Comparison of ENCODE assay signal across 1 cellular context in genomic region chr17:41738077-41738800, GRCh38.
TF ChIP-seq lines count a peak whose summit lies in the region.

No MANE protein-coding gene starts in this region.

TF ChIP-seq in K562, 482 proteins besides CTCF, POLR2A, EP300 and RAD21 (continued from another document and continues in another):
- no peak for TF ChIP-seq RNF219 (CRISPR knock-in tag; IDR thresholded peaks at IDR 0.05)
- no peak for TF ChIP-seq NCOA1 (IDR thresholded peaks at IDR 0.05; ENCODE audit: low read depth)
- no peak for TF ChIP-seq ZNF146 (CRISPR knock-in tag; IDR thresholded peaks at IDR 0.05; ENCODE audit: unreplicated experiment)
- no peak for TF ChIP-seq NFE2L1 (tag; IDR thresholded peaks at IDR 0.05; ENCODE audit: borderline replicate concordance, low read depth)
- peak; percentile 78; the same call in 1 of the 2 replicates for TF ChIP-seq KAT8 (IDR thresholded peaks at IDR 0.05; ENCODE audit: low read depth)
- TF ChIP-seq COPS2 (conservative IDR thresholded peaks at IDR 0.05) = no peak
- TF ChIP-seq ZNF384 (IDR thresholded peaks at IDR 0.05; ENCODE audit: low read depth, low read length) = no peak
- no peak for TF ChIP-seq HNRNPK (IDR thresholded peaks at IDR 0.05; ENCODE audit: low read depth, low read length, poor library complexity, severe bottlenecking)
- TF ChIP-seq POLR3G (IDR thresholded peaks at IDR 0.05; ENCODE audit: extremely low read depth, insufficient read length, insufficient replicate concordance) = no peak
- no peak for TF ChIP-seq FUS (optimal IDR thresholded peaks at IDR 0.05; ENCODE audit: low read depth, low read length)
- TF ChIP-seq FIP1L1 (IDR thresholded peaks at IDR 0.05; ENCODE audit: low read depth, low read length, poor library complexity, severe bottlenecking) = no peak
- no peak for TF ChIP-seq ZNF764 (CRISPR knock-in tag; IDR thresholded peaks at IDR 0.05; ENCODE audit: low read depth)
- TF ChIP-seq STAT6 (CRISPR knock-in tag; IDR thresholded peaks at IDR 0.05) = no peak
- TF ChIP-seq SMAD4 (CRISPR knock-in tag; conservative IDR thresholded peaks at IDR 0.05) = peak; percentile 89
- no peak for TF ChIP-seq PHF21A (IDR thresholded peaks at IDR 0.05; ENCODE audit: borderline replicate concordance, low read depth)
- no peak for TF ChIP-seq ZFP30 (CRISPR knock-in tag; IDR thresholded peaks at IDR 0.05; ENCODE audit: borderline replicate concordance)
- no peak for TF ChIP-seq MED1 (CRISPR knock-in tag; IDR thresholded peaks at IDR 0.05; ENCODE audit: borderline replicate concordance)
- no peak for TF ChIP-seq GTF2B (IDR thresholded peaks at IDR 0.05; ENCODE audit: extremely low read depth, insufficient read length)
- TF ChIP-seq BRF1 (IDR thresholded peaks at IDR 0.05; ENCODE audit: borderline replicate concordance, extremely low read depth, insufficient read length) = no peak
- no peak for TF ChIP-seq NR2C2 (CRISPR knock-in tag; IDR thresholded peaks at IDR 0.05)
- TF ChIP-seq NR2C2 (tag; IDR thresholded peaks at IDR 0.05) = no peak
- 0 out of 2 replicates have a peak, but pooled peaks have one; percentile 28 for TF ChIP-seq ZFX (CRISPR knock-in tag; IDR thresholded peaks at IDR 0.05)
- no peak for TF ChIP-seq MIER1 (IDR thresholded peaks at IDR 0.05; ENCODE audit: low read depth)
- no peak for TF ChIP-seq HBP1 (CRISPR knock-in tag; IDR thresholded peaks at IDR 0.05)
- peak; percentile 69; the same call in 1 of the 2 replicates for TF ChIP-seq DDX20 (tag; IDR thresholded peaks at IDR 0.05; ENCODE audit: low read depth)
- no peak for TF ChIP-seq MLLT1 (IDR thresholded peaks at IDR 0.05)
- TF ChIP-seq ZBTB5 (IDR thresholded peaks at IDR 0.05) = no peak
- peak; percentile 94 for TF ChIP-seq MAX (CRISPR knock-in tag; IDR thresholded peaks at IDR 0.05)
- no peak for TF ChIP-seq CEBPB (tag; IDR thresholded peaks at IDR 0.05)
- no peak for TF ChIP-seq GABPB2 (CRISPR knock-in tag; conservative IDR thresholded peaks at IDR 0.05)
- TF ChIP-seq ZNF134 (CRISPR knock-in tag; conservative IDR thresholded peaks at IDR 0.05) = peak; percentile 71
- TF ChIP-seq SNIP1 (IDR thresholded peaks at IDR 0.05; ENCODE audit: low read depth) = no peak
- TF ChIP-seq JUN (IDR thresholded peaks at IDR 0.05; ENCODE audit: borderline replicate concordance, low read depth, low read length) = 0 out of 2 replicates have a peak, but pooled peaks have one; percentile 36
- no peak for TF ChIP-seq JUN (CRISPR knock-in tag; IDR thresholded peaks at IDR 0.05; ENCODE audit: borderline replicate concordance)
- TF ChIP-seq ZNF354B (CRISPR knock-in tag; IDR thresholded peaks at IDR 0.05) = no peak
- TF ChIP-seq MAZ (CRISPR knock-in tag; conservative IDR thresholded peaks at IDR 0.05 in 1 of 2, IDR thresholded peaks at IDR 0.05 in 1 of 2) = peak; percentile 76 to 78
- no peak for TF ChIP-seq EWSR1 (IDR thresholded peaks at IDR 0.05; ENCODE audit: borderline replicate concordance, low read depth, partially characterized antibody)
- TF ChIP-seq TGIF2 (CRISPR knock-in tag; IDR thresholded peaks at IDR 0.05) = no peak
- 0 out of 2 replicates have a peak, but pooled peaks have one; percentile 13 for TF ChIP-seq BCOR (IDR thresholded peaks at IDR 0.05)
- TF ChIP-seq SMARCE1 (IDR thresholded peaks at IDR 0.05) = no peak
- no peak for TF ChIP-seq ZNF184 (CRISPR knock-in tag; IDR thresholded peaks at IDR 0.05)
- no peak for TF ChIP-seq CREB3L1 (IDR thresholded peaks at IDR 0.05; ENCODE audit: borderline replicate concordance, low read depth)
